Comparison of ENCODE assay signal across 1 cellular context in genomic region chr2:208240641-208241209, GRCh38.
TF ChIP-seq lines count a peak whose summit lies in the region.

No MANE protein-coding gene starts in this region.

TF ChIP-seq in K562, 482 proteins besides CTCF, POLR2A, EP300 and RAD21:
- no peak for TF ChIP-seq ZNF280B (CRISPR knock-in tag; IDR thresholded peaks at IDR 0.05)
- TF ChIP-seq RFX7 (CRISPR knock-in tag; IDR thresholded peaks at IDR 0.05): no peak
- 0 out of 2 replicates have a peak, but pooled peaks have one; percentile 20 for TF ChIP-seq RBFOX2 (IDR thresholded peaks at IDR 0.05; ENCODE audit: low read depth, low read length)
